In genomic region chr7:94003446-94004023, GRCh38 we compare ENCODE assay signal across 8 cellular contexts. TPM values are rescaled to one million over a fixed set of nuclear protein-coding genes. Genes with fewer than 3 reads are reported as not detected.
DNase-seq lines count a peak whose midpoint lies in the region; ATAC-seq and TF ChIP-seq lines count a peak whose summit lies in the region.

No MANE protein-coding gene starts in this region.

- H3K36me3 ChIP-seq in breast epithelium (no peaks in the 10 kb centered on the region), thoracic aorta (peaks cover 1% of the 10 kb centered on the region)

- H3K9me3 ChIP-seq in breast epithelium (no peaks in the 10 kb centered on the region), thoracic aorta (no peaks in the 10 kb centered on the region)

- intact Hi-C loops in breast epithelium (cut with DNase I; ENCODE audit: low total_unique reads) = no loop called here

- TF ChIP-seq CTCF in breast epithelium (IDR thresholded peaks at IDR 0.05) (no peak), thoracic aorta (IDR thresholded peaks at IDR 0.05) (no peak)

- H3K4me1 Mint-ChIP-seq in activated T-cell treated with anti-CD3 and anti-CD28 coated beads, Interleukin-2, amount 50 U/mL, for 72 hours (ENCODE audit: low read depth) = peaks cover 31% of the 10 kb centered on the region

- H3K27ac Mint-ChIP-seq in activated T-cell treated with anti-CD3 and anti-CD28 coated beads, Interleukin-2, amount 50 U/mL, for 72 hours = peak overlapping the region; percentile 100

- no peaks in the 10 kb centered on the region for H3K9me3 Mint-ChIP-seq in activated T-cell treated with anti-CD3 and anti-CD28 coated beads, Interleukin-2, amount 50 U/mL, for 72 hours

- TF ChIP-seq POLR2A in breast epithelium (IDR thresholded peaks at IDR 0.05) = no peak

- no peaks in the 10 kb centered on the region for H3K27me3 ChIP-seq in breast epithelium
- H3K27me3 ChIP-seq in thoracic aorta (replicated peaks; ENCODE audit: insufficient read depth) = no peaks in the 10 kb centered on the region

- H3K4me3 ChIP-seq in breast epithelium (peak overlapping the region; percentile 74 to 86 (median 86)), thoracic aorta (peak overlapping the region; percentile 94)

- H3K4me3 Mint-ChIP-seq in activated T-cell treated with anti-CD3 and anti-CD28 coated beads, Interleukin-2, amount 50 U/mL, for 72 hours = peak overlapping the region; percentile 93 to 100

- peak; percentile 6 to 14 for DNase-seq in activated T-cell treated with anti-CD3 and anti-CD28 coated beads, Interleukin-2, amount 50 U/mL, for 72 hours
- DNase-seq in activated T-cell treated with anti-CD3 and anti-CD28 coated beads, Interleukin-2, amount 50 U/mL, for 1 hour = no peak
- DNase-seq in NCI-H146 treated with DMSO at 0.1 percent for 48 hours (lab: John Stamatoyannopoulos, UW; ENCODE audit: unreplicated experiment) (peak; percentile 34), breast epithelium (ENCODE audit: low spot score in 2 of 2) (no peak), left lobe of liver (ENCODE audit: low spot score) (no peak), thoracic aorta (ENCODE audit: low spot score) (no peak), SHP77 (lab: John Stamatoyannopoulos, UW) (no peak)

- H3K27ac ChIP-seq in breast epithelium (peak overlapping the region; percentile 89 to 95), thoracic aorta (peak overlapping the region; percentile 82 to 87)

- H3K36me3 Mint-ChIP-seq in activated T-cell treated with anti-CD3 and anti-CD28 coated beads, Interleukin-2, amount 50 U/mL, for 72 hours (ENCODE audit: insufficient read depth in 2 of 2) = peaks cover 0 to 3% of the 10 kb centered on the region in 2 donors

- no peaks in the 10 kb centered on the region for H3K27me3 Mint-ChIP-seq in activated T-cell treated with anti-CD3 and anti-CD28 coated beads, Interleukin-2, amount 50 U/mL, for 72 hours (ENCODE audit: low read depth)

- H3K4me1 ChIP-seq in breast epithelium = peaks cover 0 to 7% of the 10 kb centered on the region in 2 donors
- H3K4me1 ChIP-seq in thoracic aorta (ENCODE audit: control insufficient read depth in 1 of 2, low read depth in 2 of 2) = peaks cover 12 to 17% of the 10 kb centered on the region in 2 donors

- ATAC-seq in activated T-cell treated with anti-CD3 and anti-CD28 coated beads, Interleukin-2, amount 50 U/mL, for 72 hours (replicated peaks in 1 of 2) = peak; percentile 41
- ATAC-seq in HG02588 (IDR thresholded peaks at IDR 0.05; ENCODE audit: unreplicated experiment) (peak; percentile 36), left lobe of liver (peak; percentile 61), thoracic aorta (ENCODE audit: insufficient number of reproducible peaks, low FRiP score, low read depth) (peak; percentile 9)

RNA-seq across cellular contexts. Expression of gene BET1, which starts 0.6 kb away (rescaled TPM):
- total RNA-seq in activated T-cell treated with anti-CD3 and anti-CD28 coated beads, Interleukin-2, amount 50 U/mL, for 72 hours = 10 to 100 TPM; 21.1 to 23.8 TPM
- total RNA-seq in breast epithelium (10 to 100 TPM; 18.1 to 51.4 (median 31.8) TPM), left lobe of liver (17.1 TPM), thoracic aorta (10 to 100 TPM in 1 of 2 donors, 1 to 10 TPM in 1; 8.3 to 10.8 TPM)

Comparison
In these comparisons a context has a peak if more than half of its experiments do, and no peak if none do; other contexts are left out.
1. DNase-seq: peak in activated T-cell treated with anti-CD3 and anti-CD28 coated beads, Interleukin-2, amount 50 U/mL, for 72 hours (2 of 2) and NCI-H146 treated with DMSO at 0.1 percent for 48 hours (single experiment); none in activated T-cell treated with anti-CD3 and anti-CD28 coated beads, Interleukin-2, amount 50 U/mL, for 1 hour (single experiment), breast epithelium (0 of 2), left lobe of liver (single experiment), thoracic aorta (single experiment) and SHP77 (0 of 2).
2. ATAC-seq: peak in every context shown above with its lines; median percentile 61 in left lobe of liver; 41 in activated T-cell treated with anti-CD3 and anti-CD28 coated beads, Interleukin-2, amount 50 U/mL, for 72 hours; 36 in HG02588; 9 in thoracic aorta.